Comparison of ENCODE assay signal across 19 cellular contexts in genomic region chr2:168315331-168316072, GRCh38.
"Had no signal": no experiment of that assay in that cellular context is flagged by ENCODE, and none has a peak within 500 bp of the region (broad histone marks: within the 10 kb centered on the region; RNA-seq: fewer than 3 reads in every experiment).

No MANE protein-coding gene starts in this region.

- H3K4me1 ChIP-seq: left lung had no signal

- H3K27ac ChIP-seq: left lung, ovary, tibial artery had no signal

- H3K4me3 ChIP-seq: left lung, ovary, tibial artery had no signal

- ATAC-seq: left lung; naive thymus-derived CD4-positive, alpha-beta T cell had no signal

- DNase-seq: activated CD4-positive, alpha-beta T cell treated with anti-CD3 and anti-CD28 coated beads, Interleukin-2, amount 50 U/mL, for 4 hours; activated gamma-delta T cell; dermis blood vessel endothelial cell; effector memory CD4-positive, alpha-beta T cell; foreskin fibroblast; left lung; naive thymus-derived CD4-positive, alpha-beta T cell; ovary; stimulated activated CD4-positive, alpha-beta T cell treated with anti-CD3 and anti-CD28 coated beads, Interleukin-12 subunit alpha, Interleukin-12 subunit beta, amount 100 ng/mL, for 4 hours; stimulated activated CD4-positive, alpha-beta T cell treated with anti-CD3 and anti-CD28 coated beads, Interleukin-1b, Interleukin-23, amount 100 ng/mL, for 48 hours; stimulated activated CD8-positive, alpha-beta memory T cell treated with anti-CD3 and anti-CD28 coated beads, Interleukin-4, amount 100 ng/mL, for 48 hours; stimulated activated naive CD4-positive, alpha-beta T cell treated with Interleukin-2 at 50 U/mL for 16 hours; substantia nigra; SW 1271; tibial artery had no signal

- H3K9me3 ChIP-seq: ovary, tibial artery had no signal

- H3K27me3 ChIP-seq: left lung, ovary, tibial artery had no signal

- FAIRE-seq: astrocyte, bronchial epithelial cell, endothelial cell of umbilical vein, TTC549 had no signal

- H3K36me3 ChIP-seq: left lung, ovary, tibial artery had no signal
